ENCODE assay signal across 1 cellular context in the genomic region with DNA sequence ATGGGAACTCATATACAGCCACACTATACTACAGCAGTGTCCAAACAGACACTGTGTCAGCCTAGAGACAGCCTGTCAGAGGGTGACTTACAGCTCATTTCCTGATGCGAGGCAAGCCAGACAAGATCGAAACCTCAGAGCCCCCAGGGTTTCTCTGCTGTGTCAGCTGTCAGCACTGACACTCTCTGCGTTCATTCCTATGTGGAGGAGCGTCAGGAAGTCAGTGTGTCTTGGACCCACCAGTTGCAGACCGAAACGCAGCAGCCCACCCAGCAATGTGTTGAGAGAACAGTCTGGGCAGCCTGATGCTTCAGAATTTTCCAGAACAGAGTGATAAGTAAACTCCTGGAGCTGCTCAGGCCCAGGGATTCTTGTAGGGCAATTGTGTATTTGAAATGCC.
A peak's percentile ranks its signal among the peaks of the same experiment; 100 is the strongest.
TF ChIP-seq lines count a peak whose summit lies in the region.

No MANE protein-coding gene starts in this region.

TF ChIP-seq in K562, 482 proteins besides CTCF, POLR2A, EP300 and RAD21 (continued from another document):
- TF ChIP-seq, protein P1, sequence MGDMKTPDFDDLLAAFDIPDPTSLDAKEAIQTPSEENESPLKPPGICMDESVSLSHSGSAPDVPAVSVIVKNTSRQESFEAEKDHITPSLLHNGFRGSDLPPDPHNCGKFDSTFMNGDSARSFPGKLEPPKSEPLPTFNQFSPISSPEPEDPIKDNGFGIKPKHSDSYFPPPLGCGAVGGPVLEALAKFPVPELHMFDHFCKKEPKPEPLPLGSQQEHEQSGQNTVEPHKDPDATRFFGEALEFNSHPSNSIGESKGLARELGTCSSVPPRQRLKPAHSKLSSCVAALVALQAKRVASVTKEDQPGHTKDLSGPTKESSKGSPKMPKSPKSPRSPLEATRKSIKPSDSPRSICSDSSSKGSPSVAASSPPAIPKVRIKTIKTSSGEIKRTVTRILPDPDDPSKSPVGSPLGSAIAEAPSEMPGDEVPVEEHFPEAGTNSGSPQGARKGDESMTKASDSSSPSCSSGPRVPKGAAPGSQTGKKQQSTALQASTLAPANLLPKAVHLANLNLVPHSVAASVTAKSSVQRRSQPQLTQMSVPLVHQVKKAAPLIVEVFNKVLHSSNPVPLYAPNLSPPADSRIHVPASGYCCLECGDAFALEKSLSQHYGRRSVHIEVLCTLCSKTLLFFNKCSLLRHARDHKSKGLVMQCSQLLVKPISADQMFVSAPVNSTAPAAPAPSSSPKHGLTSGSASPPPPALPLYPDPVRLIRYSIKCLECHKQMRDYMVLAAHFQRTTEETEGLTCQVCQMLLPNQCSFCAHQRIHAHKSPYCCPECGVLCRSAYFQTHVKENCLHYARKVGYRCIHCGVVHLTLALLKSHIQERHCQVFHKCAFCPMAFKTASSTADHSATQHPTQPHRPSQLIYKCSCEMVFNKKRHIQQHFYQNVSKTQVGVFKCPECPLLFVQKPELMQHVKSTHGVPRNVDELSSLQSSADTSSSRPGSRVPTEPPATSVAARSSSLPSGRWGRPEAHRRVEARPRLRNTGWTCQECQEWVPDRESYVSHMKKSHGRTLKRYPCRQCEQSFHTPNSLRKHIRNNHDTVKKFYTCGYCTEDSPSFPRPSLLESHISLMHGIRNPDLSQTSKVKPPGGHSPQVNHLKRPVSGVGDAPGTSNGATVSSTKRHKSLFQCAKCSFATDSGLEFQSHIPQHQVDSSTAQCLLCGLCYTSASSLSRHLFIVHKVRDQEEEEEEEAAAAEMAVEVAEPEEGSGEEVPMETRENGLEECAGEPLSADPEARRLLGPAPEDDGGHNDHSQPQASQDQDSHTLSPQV (IDR thresholded peaks at IDR 0.05): no peak
- TF ChIP-seq, protein P2, sequence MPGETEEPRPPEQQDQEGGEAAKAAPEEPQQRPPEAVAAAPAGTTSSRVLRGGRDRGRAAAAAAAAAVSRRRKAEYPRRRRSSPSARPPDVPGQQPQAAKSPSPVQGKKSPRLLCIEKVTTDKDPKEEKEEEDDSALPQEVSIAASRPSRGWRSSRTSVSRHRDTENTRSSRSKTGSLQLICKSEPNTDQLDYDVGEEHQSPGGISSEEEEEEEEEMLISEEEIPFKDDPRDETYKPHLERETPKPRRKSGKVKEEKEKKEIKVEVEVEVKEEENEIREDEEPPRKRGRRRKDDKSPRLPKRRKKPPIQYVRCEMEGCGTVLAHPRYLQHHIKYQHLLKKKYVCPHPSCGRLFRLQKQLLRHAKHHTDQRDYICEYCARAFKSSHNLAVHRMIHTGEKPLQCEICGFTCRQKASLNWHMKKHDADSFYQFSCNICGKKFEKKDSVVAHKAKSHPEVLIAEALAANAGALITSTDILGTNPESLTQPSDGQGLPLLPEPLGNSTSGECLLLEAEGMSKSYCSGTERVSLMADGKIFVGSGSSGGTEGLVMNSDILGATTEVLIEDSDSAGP (CRISPR knock-in tag; IDR thresholded peaks at IDR 0.05): no peak
- peak; percentile 77 for TF ChIP-seq MEIS2 (IDR thresholded peaks at IDR 0.05; ENCODE audit: partially characterized antibody)
- no peak for TF ChIP-seq NR2C1 (IDR thresholded peaks at IDR 0.05)
- no peak for TF ChIP-seq NR2C1 (tag; IDR thresholded peaks at IDR 0.05)
- TF ChIP-seq KLF13 (tag; IDR thresholded peaks at IDR 0.05; ENCODE audit: borderline replicate concordance, low read depth): no peak
- TF ChIP-seq, protein P3, sequence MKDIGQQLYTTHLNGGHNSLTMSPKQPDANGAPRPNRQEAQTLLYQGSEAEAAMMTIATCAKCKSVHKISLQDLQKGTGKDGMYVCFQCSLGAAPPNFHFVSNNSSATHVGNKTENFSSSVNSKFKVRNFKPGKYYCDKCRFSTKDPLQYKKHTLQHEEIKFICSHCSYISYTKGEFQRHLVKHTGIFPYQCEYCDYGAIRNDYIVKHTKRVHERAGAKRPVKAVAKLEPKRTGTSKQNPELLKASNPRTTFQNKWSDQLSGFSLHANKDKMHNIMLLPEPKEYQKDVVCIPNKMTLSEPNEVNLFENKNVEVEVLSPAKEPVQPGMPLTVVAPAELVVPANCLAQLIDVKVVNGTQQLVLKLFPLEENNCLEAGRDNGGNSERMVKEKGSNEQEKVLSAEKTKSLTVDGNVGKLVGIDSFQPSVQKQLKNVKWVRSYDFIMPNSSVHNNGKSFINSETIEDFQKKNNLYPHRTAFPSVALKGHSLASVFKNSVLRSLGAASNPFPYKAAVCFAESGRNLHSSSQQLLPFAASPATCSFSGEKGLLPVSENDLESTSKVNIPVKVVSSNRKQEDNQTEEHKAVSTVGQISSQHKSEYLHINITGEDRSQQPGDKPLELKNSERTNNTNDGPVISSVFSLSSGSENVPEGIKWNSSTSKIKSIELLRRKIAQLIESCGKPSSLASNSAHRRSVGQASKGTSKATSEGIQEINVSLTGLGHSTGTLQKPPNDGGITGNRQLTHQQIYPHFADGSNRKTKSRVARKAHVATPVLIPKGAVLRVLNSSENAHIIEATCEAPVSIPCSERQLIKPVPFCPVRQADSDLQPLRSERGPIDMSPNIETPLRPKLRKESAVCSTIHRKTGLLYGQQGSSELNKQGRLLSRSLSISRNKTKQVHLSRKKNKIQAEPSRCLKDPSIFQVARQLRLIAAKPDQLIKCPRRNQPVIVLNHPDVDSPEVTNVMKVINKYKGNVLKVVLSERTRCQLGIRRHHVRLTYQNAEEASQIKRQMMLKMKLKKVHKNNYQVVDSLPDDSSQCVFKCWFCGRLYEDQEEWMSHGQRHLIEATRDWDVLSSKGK (CRISPR knock-in tag; IDR thresholded peaks at IDR 0.05): no peak
- no peak for TF ChIP-seq GABPB1 (CRISPR knock-in tag; IDR thresholded peaks at IDR 0.05)
- TF ChIP-seq, protein P4, sequence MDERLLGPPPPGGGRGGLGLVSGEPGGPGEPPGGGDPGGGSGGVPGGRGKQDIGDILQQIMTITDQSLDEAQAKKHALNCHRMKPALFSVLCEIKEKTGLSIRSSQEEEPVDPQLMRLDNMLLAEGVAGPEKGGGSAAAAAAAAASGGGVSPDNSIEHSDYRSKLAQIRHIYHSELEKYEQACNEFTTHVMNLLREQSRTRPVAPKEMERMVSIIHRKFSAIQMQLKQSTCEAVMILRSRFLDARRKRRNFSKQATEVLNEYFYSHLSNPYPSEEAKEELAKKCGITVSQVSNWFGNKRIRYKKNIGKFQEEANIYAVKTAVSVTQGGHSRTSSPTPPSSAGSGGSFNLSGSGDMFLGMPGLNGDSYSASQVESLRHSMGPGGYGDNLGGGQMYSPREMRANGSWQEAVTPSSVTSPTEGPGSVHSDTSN (CRISPR knock-in tag; IDR thresholded peaks at IDR 0.05; ENCODE audit: low read depth): no peak
- TF ChIP-seq, protein P4 (tag; conservative IDR thresholded peaks at IDR 0.05; ENCODE audit: low read depth): peak; percentile 83
